13 cellular contexts compared by ENCODE assay signal in the genomic region with DNA sequence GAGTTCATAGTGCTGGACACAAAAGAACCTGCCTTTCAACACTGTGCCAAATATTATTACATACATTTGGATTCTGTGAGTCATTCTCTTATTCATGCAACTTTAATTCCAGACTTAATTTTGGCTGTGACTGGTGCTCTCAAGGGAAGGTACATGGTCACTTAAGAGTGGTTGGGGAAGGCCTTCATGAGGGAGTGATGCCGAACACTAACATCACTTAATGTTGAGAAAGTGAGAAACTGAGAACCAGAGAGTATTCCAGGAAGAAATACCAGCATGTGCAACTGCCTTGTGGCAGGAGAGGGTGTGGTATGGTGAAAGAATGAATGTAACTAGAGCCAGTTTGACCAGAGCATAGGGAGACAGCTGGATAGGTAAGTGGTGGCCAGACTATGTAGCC. TPM values are rescaled to one million over a fixed set of nuclear protein-coding genes. Genes with fewer than 3 reads are reported as not detected.
DNase-seq lines count a peak whose midpoint lies in the region; ATAC-seq and TF ChIP-seq lines count a peak whose summit lies in the region.
"Had no signal": no experiment of that assay in that cellular context is flagged by ENCODE, and none has a peak within 500 bp of the region (broad histone marks: within the 10 kb centered on the region; RNA-seq: fewer than 3 reads in every experiment).

No MANE protein-coding gene starts in this region.

- peak; percentile 92 for ATAC-seq in PC-3
- ATAC-seq in GM21619 (IDR thresholded peaks at IDR 0.05; ENCODE audit: unreplicated experiment) = no peak
- ATAC-seq in HG03439 (IDR thresholded peaks at IDR 0.05; ENCODE audit: unreplicated experiment) = no peak

- peak; percentile 55 for DNase-seq in EH (ENCODE audit: low read depth)
- peak; percentile 63 for DNase-seq in PC-3
- DNase-seq in epithelial cell of prostate (ENCODE audit: low read depth, low spot score) = peak; percentile 5
- DNase-seq in neural crest cell (ENCODE audit: low read depth, low spot score) = no peak
- DNase-seq in T-helper 9 cell = no peak
- DNase-seq in stimulated activated CD4-positive, alpha-beta T cell treated with anti-CD3 and anti-CD28 coated beads, Interleukin-2, amount 100 ng/mL, for 48 hours = no peak
- DNase-seq: activated effector memory CD4-positive, alpha-beta T cell treated with anti-CD3 and anti-CD28 coated beads, Interleukin-2, amount 50 U/mL, for 16 hours; mesenchymal stem cell; SIG-M5 had no signal

- H3K27ac ChIP-seq in PC-3 (ENCODE audit: low read length) (no peak overlapping the region), epithelial cell of prostate (peak overlapping the region; percentile 10)
- H3K27ac ChIP-seq: BLaER1 treated with 17β-estradiol and CSF1 and Interleukin-3, amounts not matched to agents 10 nM and 100 nM; cardiac muscle cell had no signal

- H3K27me3 Mint-ChIP-seq in neural crest cell (ENCODE audit: low read depth) = no peaks in the 10 kb centered on the region

- H3K27me3 ChIP-seq in PC-3 (ENCODE audit: low read length) = no peaks in the 10 kb centered on the region
- H3K27me3 ChIP-seq: BLaER1 treated with 17β-estradiol and CSF1 and Interleukin-3, amounts not matched to agents 10 nM and 100 nM; cardiac muscle cell had no signal

- no peak overlapping the region for H3K9ac ChIP-seq in PC-3 (ENCODE audit: low read length)
- H3K9ac ChIP-seq: BLaER1 treated with 17β-estradiol and CSF1 and Interleukin-3, amounts not matched to agents 10 nM and 100 nM had no signal

- no peak overlapping the region for H2AFZ ChIP-seq in PC-3 (ENCODE audit: low read length)

- no peaks in the 10 kb centered on the region for H3F3A ChIP-seq in PC-3 (ENCODE audit: low read length, unreplicated experiment)

- H3K9me3 Mint-ChIP-seq in neural crest cell = no peaks in the 10 kb centered on the region

- peaks cover 3% of the 10 kb centered on the region; the same call in 1 of the 2 replicates for H3K36me3 ChIP-seq in PC-3 (ENCODE audit: low read depth, low read length)
- H3K36me3 ChIP-seq: cardiac muscle cell had no signal

- peaks cover 11% of the 10 kb centered on the region for H3K4me1 ChIP-seq in PC-3 (ENCODE audit: insufficient read depth, low read length)
- H3K4me1 ChIP-seq: BLaER1 treated with 17β-estradiol and CSF1 and Interleukin-3, amounts not matched to agents 10 nM and 100 nM had no signal

- peak overlapping the region; percentile 20 for H3K4me2 ChIP-seq in PC-3 (ENCODE audit: low read length)
- H3K4me2 ChIP-seq: BLaER1 treated with 17β-estradiol and CSF1 and Interleukin-3, amounts not matched to agents 10 nM and 100 nM had no signal

- no peak overlapping the region for H3K4me3 ChIP-seq in PC-3 (ENCODE audit: low read length)
- H3K4me3 ChIP-seq: BLaER1 treated with 17β-estradiol and CSF1 and Interleukin-3, amounts not matched to agents 10 nM and 100 nM; cardiac muscle cell had no signal

- no peaks in the 10 kb centered on the region for H3K9me3 ChIP-seq in PC-3 (ENCODE audit: low read length)
- H3K9me3 ChIP-seq: BLaER1 treated with 17β-estradiol and CSF1 and Interleukin-3, amounts not matched to agents 10 nM and 100 nM had no signal

- no TSS peak for BruUV-seq in PC-3 (replicated peaks; lab: Mats Ljungman, UMichigan)

- CTCF ChIA-PET in PC-3 (lab: Charles Lee) = no interaction called here

- H3K4me1 Mint-ChIP-seq in neural crest cell = peaks cover 29% of the 10 kb centered on the region

- no peaks in the 10 kb centered on the region for H3K79me2 ChIP-seq in PC-3 (ENCODE audit: low read length)

- H3K9me2 ChIP-seq in PC-3 (replicated peaks; ENCODE audit: low read length) = no peaks in the 10 kb centered on the region

- H3K27ac Mint-ChIP-seq in neural crest cell (ENCODE audit: unreplicated experiment) = no peak overlapping the region

- peaks cover 29% of the 10 kb centered on the region for H3K36me3 Mint-ChIP-seq in neural crest cell (ENCODE audit: low read depth)

- H3K4me3 Mint-ChIP-seq in neural crest cell = peak overlapping the region; percentile 0

- POLR2A ChIA-PET in PC-3 (lab: Charles Lee; ENCODE audit: unreplicated experiment) = no interaction called here

- H4K20me1 ChIP-seq in PC-3 (ENCODE audit: low read length) = no peaks in the 10 kb centered on the region
- H4K20me1 ChIP-seq: BLaER1 treated with 17β-estradiol and CSF1 and Interleukin-3, amounts not matched to agents 10 nM and 100 nM had no signal

- TF ChIP-seq CTCF in PC-3 (conservative IDR thresholded peaks at IDR 0.05; ENCODE audit: low read depth, low read length) (no peak), neural crest cell (conservative IDR thresholded peaks at IDR 0.05) (no peak)

- intact Hi-C loops in PC-3 (cut with micrococcal nuclease) = no loop called here

RNA-seq across cellular contexts. Expression of a gene that starts 41.5 kb away (rescaled TPM):
- 0.95 and 2.2 TPM in 2 replicates for total RNA-seq in PC-3 (2014; rRNA removed)
- 52.0 and 54.5 TPM in 2 replicates for total RNA-seq in neural crest cell

Comparison
In these comparisons a context has a peak if more than half of its experiments do, and no peak if none do; other contexts are left out.
1. DNase-seq: peak in EH (single experiment), PC-3 (single experiment) and epithelial cell of prostate (single experiment); none in neural crest cell (single experiment), T-helper 9 cell (single experiment) and stimulated activated CD4-positive, alpha-beta T cell treated with anti-CD3 and anti-CD28 coated beads, Interleukin-2, amount 100 ng/mL, for 48 hours (0 of 2).
2. RNA of a gene that starts 41.5 kb away (total RNA-seq): 52.0 to 54.5 TPM in neural crest cell; 0.95 to 2.2 TPM in PC-3; every median in the first group is over 10 times any median in the second.